Comparison of ENCODE assay signal across 8 cellular contexts in genomic region chr15:75455424-75455981, GRCh38. TPM values are rescaled to one million over a fixed set of nuclear protein-coding genes. Genes with fewer than 3 reads are reported as not detected.
DNase-seq lines count a peak whose midpoint lies in the region; ATAC-seq and TF ChIP-seq lines count a peak whose summit lies in the region.

No MANE protein-coding gene starts in this region.

- peak overlapping the region; percentile 92 for H3K27ac Mint-ChIP-seq in activated T-cell treated with anti-CD3 and anti-CD28 coated beads, Interleukin-2, amount 50 U/mL, for 72 hours

- H3K27me3 ChIP-seq in Peyer's patch, result no peaks in the 10 kb centered on the region
- H3K27me3 ChIP-seq in esophagus (ENCODE audit: control insufficient read depth in 1 of 2, insufficient read depth in 2 of 2, low read length in 2 of 2), result no peaks in the 10 kb centered on the region
- no peaks in the 10 kb centered on the region for H3K27me3 ChIP-seq in mucosa of stomach (ENCODE audit: control insufficient read depth, insufficient read depth, low read length)

- peak overlapping the region; percentile 91 to 96 for H3K4me3 Mint-ChIP-seq in activated T-cell treated with anti-CD3 and anti-CD28 coated beads, Interleukin-2, amount 50 U/mL, for 72 hours

- H3K4me1 ChIP-seq in Peyer's patch, result peaks cover 0 to 18% (median 0%) of the 10 kb centered on the region in 4 donors
- peaks cover 0 to 6% of the 10 kb centered on the region in 2 donors for H3K4me1 ChIP-seq in esophagus (ENCODE audit: control insufficient read depth in 2 of 2, insufficient read depth in 2 of 2, low read length in 1 of 2)
- peaks cover 18% of the 10 kb centered on the region for H3K4me1 ChIP-seq in mucosa of stomach (ENCODE audit: control insufficient read depth, insufficient read depth, low read length)

- H3K9ac ChIP-seq in mucosa of stomach (ENCODE audit: low read length), result peak overlapping the region; percentile 83

- H3K4me3 ChIP-seq in Peyer's patch (peak overlapping the region; percentile 89 to 98 (median 94)), esophagus (ENCODE audit: low read depth in 1 of 2, low read length in 2 of 2) (peak overlapping the region; percentile 83), mucosa of stomach (ENCODE audit: low read length) (peak overlapping the region; percentile 69)

- ATAC-seq in activated T-cell treated with anti-CD3 and anti-CD28 coated beads, Interleukin-2, amount 50 U/mL, for 72 hours (replicated peaks in 1 of 2), result peak in 1 of 2 donors; percentile 10
- ATAC-seq in GM18520 (IDR thresholded peaks at IDR 0.05; ENCODE audit: unreplicated experiment), result no peak

- TF ChIP-seq POLR2A in Peyer's patch (IDR thresholded peaks at IDR 0.05), result peak; percentile 13 to 70

- H3K36me3 ChIP-seq in Peyer's patch, result no peaks in the 10 kb centered on the region
- peaks cover 0 to 3% of the 10 kb centered on the region in 2 donors for H3K36me3 ChIP-seq in esophagus (ENCODE audit: control insufficient read depth in 2 of 2, insufficient read depth in 2 of 2, low read length in 1 of 2)
- no peaks in the 10 kb centered on the region for H3K36me3 ChIP-seq in mucosa of stomach (ENCODE audit: control insufficient read depth, insufficient read depth, low read length)

- 0% methylated on average over 47 to 48 of the region's 48 CpGs for WGBS in esophagus, 2 donors

- H3K27ac ChIP-seq in Peyer's patch, result peak overlapping the region; percentile 96 to 99 (median 98)
- peak overlapping the region; percentile 96 to 97 for H3K27ac ChIP-seq in esophagus (ENCODE audit: low read depth in 2 of 2, low read length in 1 of 2)

- H3K9me3 Mint-ChIP-seq in activated T-cell treated with anti-CD3 and anti-CD28 coated beads, Interleukin-2, amount 50 U/mL, for 72 hours, result no peaks in the 10 kb centered on the region

- DNase-seq in COR-L47 (lab: John Stamatoyannopoulos, UW) (peak; percentile 74), HuH-7 (ENCODE audit: low spot score) (peak; percentile 85), Peyer's patch (peak; percentile 92 to 95 (median 93))
- peak; percentile 93 for DNase-seq in activated T-cell treated with anti-CD3 and anti-CD28 coated beads, Interleukin-2, amount 50 U/mL, for 72 hours
- peak; percentile 70 to 81 for DNase-seq in stimulated activated CD8-positive, alpha-beta memory T cell treated with anti-CD3 and anti-CD28 coated beads, Interleukin-4, amount 100 ng/mL, for 4 hours (ENCODE audit: low read depth in 2 of 2, low spot score in 1 of 2)

- H3K27me3 Mint-ChIP-seq in activated T-cell treated with anti-CD3 and anti-CD28 coated beads, Interleukin-2, amount 50 U/mL, for 72 hours (ENCODE audit: low read depth), result no peaks in the 10 kb centered on the region

- peak in 1 of 6 experiments; percentile 6 for TF ChIP-seq CTCF in Peyer's patch (IDR thresholded peaks at IDR 0.05)

- H3K9me3 ChIP-seq in Peyer's patch (no peaks in the 10 kb centered on the region), esophagus (ENCODE audit: control insufficient read depth in 2 of 2, insufficient read depth in 1 of 2, low read depth in 1 of 2, low read length in 1 of 2) (no peaks in the 10 kb centered on the region), mucosa of stomach (ENCODE audit: control insufficient read depth, low read length) (no peaks in the 10 kb centered on the region)

- H3K36me3 Mint-ChIP-seq in activated T-cell treated with anti-CD3 and anti-CD28 coated beads, Interleukin-2, amount 50 U/mL, for 72 hours (ENCODE audit: insufficient read depth in 2 of 2), result peaks cover 2 to 3% of the 10 kb centered on the region in 2 donors

- peaks cover 19% of the 10 kb centered on the region for H3K4me1 Mint-ChIP-seq in activated T-cell treated with anti-CD3 and anti-CD28 coated beads, Interleukin-2, amount 50 U/mL, for 72 hours (ENCODE audit: low read depth)

RNA-seq across cellular contexts. Expression of gene SIN3A, which starts 4.0 kb away (rescaled TPM):
- total RNA-seq in Peyer's patch, result 10 to 100 TPM; 31.5 to 53.6 (median 35.2) TPM
- 10 to 100 TPM; 93.1 to 96.4 TPM for total RNA-seq in activated T-cell treated with anti-CD3 and anti-CD28 coated beads, Interleukin-2, amount 50 U/mL, for 72 hours
- 10 to 100 TPM in 1 of 2 donors, 1 to 10 TPM in 1; 7.2 to 10.4 TPM for polyA plus RNA-seq in esophagus
